23 cellular contexts compared by ENCODE assay signal in the genomic region with DNA sequence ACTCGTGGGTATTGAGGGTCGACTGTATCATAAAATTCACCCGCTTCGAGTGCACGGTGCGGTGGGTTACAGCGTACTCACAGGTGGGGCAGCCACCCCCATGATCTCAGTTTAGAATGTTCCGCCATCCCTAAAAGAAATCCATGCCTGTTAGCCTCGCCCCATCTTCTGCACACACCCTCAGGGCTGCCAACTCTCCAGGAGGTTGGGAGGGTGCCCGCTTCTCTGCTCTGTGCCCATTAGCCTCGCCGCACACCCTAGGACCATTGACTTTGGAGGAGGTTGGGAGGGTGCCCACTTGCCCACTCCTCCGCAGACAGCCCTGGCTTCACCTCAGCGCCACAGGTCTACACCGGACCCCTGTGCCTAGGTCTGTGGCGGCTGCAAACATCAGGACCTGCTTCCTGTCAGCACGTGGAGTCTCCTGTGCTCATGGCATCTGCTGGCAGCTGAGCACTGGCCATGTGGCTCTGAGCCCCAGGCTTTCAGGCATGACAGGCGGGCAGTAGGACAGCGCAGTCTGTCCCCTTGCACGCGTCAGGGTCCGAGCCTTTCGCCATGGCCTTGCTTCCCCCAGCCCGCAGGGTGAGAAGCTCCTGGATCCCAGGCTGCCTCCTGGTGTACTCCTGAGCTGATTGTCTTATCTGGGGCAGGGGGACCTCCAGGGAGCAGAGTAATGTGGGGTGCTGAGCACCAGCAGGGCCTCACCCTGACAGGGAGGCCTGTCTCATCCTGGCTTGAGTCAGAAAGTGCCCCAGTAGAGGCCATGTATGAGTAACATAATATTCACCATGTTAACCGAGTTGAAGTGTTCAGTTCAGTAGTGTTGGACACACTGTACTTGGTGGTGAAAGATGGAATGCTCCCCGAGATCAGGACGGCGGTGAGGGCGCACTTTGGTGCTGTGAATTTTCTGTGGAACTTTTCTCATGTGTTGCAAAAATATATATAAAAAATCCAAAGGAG. TPM values are rescaled to one million over a fixed set of nuclear protein-coding genes. Genes with fewer than 3 reads are reported as not detected.
DNase-seq lines count a peak whose midpoint lies in the region; FAIRE-seq and TF ChIP-seq lines count a peak whose summit lies in the region.
"Had no signal": no experiment of that assay in that cellular context is flagged by ENCODE, and none has a peak within 500 bp of the region (broad histone marks: within the 10 kb centered on the region; RNA-seq: fewer than 3 reads in every experiment).

No MANE protein-coding gene starts in this region.

- FAIRE-seq in H1 (lab: Jason Lieb, UNC), result no peak
- FAIRE-seq: colon had no signal

- no peak overlapping the region for H3K4me3 ChIP-seq in H1 (ENCODE audit: extremely low read depth in 1 of 4, insufficient read depth in 2 of 4, low read depth in 3 of 4, low read length in 4 of 4)
- no peak overlapping the region for H3K4me3 ChIP-seq in spleen
- H3K4me3 ChIP-seq: hepatocyte, thyroid gland had no signal

- H2BK15ac ChIP-seq in H1 (ENCODE audit: low read length), result no peak overlapping the region

- no peak overlapping the region for H3K9ac ChIP-seq in H1 (replicated peaks in 1 of 4; ENCODE audit: extremely low read depth in 1 of 4, low read depth in 3 of 4, low read length in 3 of 4)

- H3K23ac ChIP-seq in H1 (ENCODE audit: insufficient read length), result no peak overlapping the region

- H2AFZ ChIP-seq in H1 (ENCODE audit: low read length), result no peak overlapping the region
- H2AFZ ChIP-seq: hepatocyte had no signal

- no peaks in the 10 kb centered on the region for H3K23me2 ChIP-seq in H1 (ENCODE audit: low read depth, low read length)

- TF ChIP-seq CTCF in RWPE1 (conservative IDR thresholded peaks at IDR 0.05; ENCODE audit: low read depth) (no peak), H1 (IDR thresholded peaks at IDR 0.05; ENCODE audit: control extremely low read depth in 1 of 3, insufficient read depth in 1 of 3, low read depth in 1 of 3, low read length in 3 of 3) (no peak), spleen (IDR thresholded peaks at IDR 0.05 in 8 of 11, conservative IDR thresholded peaks at IDR 0.05 in 3 of 11) (no peak)

- H4K91ac ChIP-seq in H1 (replicated peaks; ENCODE audit: insufficient read length, low read length), result no peak overlapping the region

- H3K4me1 ChIP-seq in H1 (replicated peaks in 1 of 4; ENCODE audit: control insufficient read depth in 3 of 4, insufficient read depth in 4 of 4, low read length in 3 of 4), result no peaks in the 10 kb centered on the region
- no peaks in the 10 kb centered on the region for H3K4me1 ChIP-seq in spleen
- H3K4me1 ChIP-seq: thyroid gland had no signal

- H3K27me3 ChIP-seq in H1 (replicated peaks in 1 of 4; ENCODE audit: control insufficient read depth in 3 of 4, extremely low read depth in 1 of 4, insufficient read depth in 3 of 4, low read length in 3 of 4), result no peaks in the 10 kb centered on the region
- no peaks in the 10 kb centered on the region for H3K27me3 ChIP-seq in spleen (replicated peaks in 1 of 7)
- H3K27me3 ChIP-seq: hepatocyte, thyroid gland had no signal

- no peaks in the 10 kb centered on the region for H3K79me2 ChIP-seq in H1 (ENCODE audit: control insufficient read depth in 1 of 2, insufficient read depth in 2 of 2, low read length in 2 of 2)
- H3K79me2 ChIP-seq: hepatocyte had no signal

- H4K5ac ChIP-seq in H1 (ENCODE audit: insufficient read length, low read depth, low read length), result no peak overlapping the region

- no peak overlapping the region for H2BK120ac ChIP-seq in H1 (replicated peaks; ENCODE audit: low read depth, low read length)

- H3K56ac ChIP-seq in H1 (replicated peaks; ENCODE audit: insufficient read length, low read depth, low read length), result no peak overlapping the region

- DNase-seq in HCEC 1CT, result peak; percentile 48
- no peak for DNase-seq in RWPE1 (ENCODE audit: low spot score)
- DNase-seq in H1 (ENCODE audit: low read depth in 1 of 2, low spot score in 2 of 2), result no peak
- peak; percentile 52 for DNase-seq in spleen
- no peak for DNase-seq in stimulated activated CD4-positive, alpha-beta T cell treated with anti-CD3 and anti-CD28 coated beads, Interleukin-4, amount 100 ng/mL, for 1 hour
- DNase-seq in NCI-H345 treated with DMSO at 0.1 percent for 48 hours (lab: John Stamatoyannopoulos, UW; ENCODE audit: unreplicated experiment), result no peak
- DNase-seq in stimulated activated naive CD4-positive, alpha-beta T cell treated with Interleukin-2 at 50 U/mL for 16 hours (lab: John Stamatoyannopoulos, UW), result no peak
- DNase-seq: activated CD4-positive, alpha-beta T cell treated with anti-CD3 and anti-CD28 coated beads, Interleukin-2, amount 50 U/mL, for 1 hour; activated CD8-positive, alpha-beta memory T cell treated with anti-CD3 and anti-CD28 coated beads, Interleukin-2, amount 50 U/mL, for 4 hours; CD8-positive, alpha-beta memory T cell; DMS53; effector CD8-positive, alpha-beta T cell; erythroblast; foreskin melanocyte; immature natural killer cell; naive thymus-derived CD8-positive, alpha-beta T cell; NCI-H1092 treated with DMSO at 0.1 percent for 48 hours; NCI-H2081; NCI-H345; NCI-H82; thyroid gland had no signal

- H3K18ac ChIP-seq in H1 (ENCODE audit: extremely low read depth, low read length), result no peak overlapping the region

- TF ChIP-seq EP300 in H1 (IDR thresholded peaks at IDR 0.05; ENCODE audit: borderline replicate concordance in 1 of 2, low read depth in 2 of 2, low read length in 2 of 2), result no peak

- H3K4me2 ChIP-seq in H1 (ENCODE audit: insufficient read depth in 1 of 2, low read depth in 2 of 2, low read length in 2 of 2), result no peak overlapping the region
- H3K4me2 ChIP-seq: hepatocyte had no signal

- no peaks in the 10 kb centered on the region for H3K79me1 ChIP-seq in H1 (ENCODE audit: low read depth, low read length)

- H4K8ac ChIP-seq in H1 (ENCODE audit: extremely low read depth, insufficient read depth, low read length), result peak overlapping the region; percentile 68; the same call in 1 of the 2 replicates

- CTCF ChIA-PET in RWPE1 (lab: Yijun Ruan, JAX), result interaction anchor here (0.6 to 0.7 kb wide), 4 partner anchors 13 to 123 kb away, joined by 3 to 4 read pairs (median 3); partner anchors contain the start of gene MEIOB
- CTCF ChIA-PET in H1 (lab: Charles Lee; ENCODE audit: partially characterized antibody), result interaction anchor here (0.6 to 2.1 kb wide), 3 partner anchors 14 to 455 kb away, joined by 3 to 13 read pairs (median 9); partner anchors contain the start of gene MAPK8IP3

- 93% methylated on average over 29 of the region's 29 CpGs; no CpG with 5 or more reads in 1 of the 2 experiments for WGBS in H1 (ENCODE audit: extremely low coverage in 1 of 2, insufficient coverage in 1 of 2, insufficient read length in 1 of 2, insufficient replicate concordance in 2 of 2, low coverage in 1 of 2, low lambda C conversion rate in 2 of 2, missing lambda C conversion rate in 1 of 2), 2 experiments
- 92 to 98% (median 95%) methylated on average over 24 to 29 of the region's 29 CpGs for WGBS in spleen, 5 donors

- H2BK12ac ChIP-seq in H1 (ENCODE audit: low read depth, low read length), result no peak overlapping the region

- TF ChIP-seq POLR2A in H1 (IDR thresholded peaks at IDR 0.05; ENCODE audit: control extremely low read depth in 1 of 2, low read depth in 2 of 2, low read length in 2 of 2), result no peak
- TF ChIP-seq POLR2A in spleen (IDR thresholded peaks at IDR 0.05), result no peak

- no peak for TF ChIP-seq RAD21 in H1 (IDR thresholded peaks at IDR 0.05 in 1 of 2, conservative IDR thresholded peaks at IDR 0.05 in 1 of 2; ENCODE audit: low read depth in 2 of 2, low read length in 2 of 2)

- POLR2A ChIA-PET in RWPE1 (lab: Yijun Ruan, JAX; ENCODE audit: low non-redundant PET) (no interaction called here), H1 (lab: Charles Lee; ENCODE audit: partially characterized antibody) (interaction anchor here (0.7 to 5.5 kb wide), 3 partner anchors 14 to 59 kb away, joined by 3 to 18 read pairs (median 4); no protein-coding TSS in a partner anchor)

- peaks cover 0 to 17% (median 2%) of the 10 kb centered on the region in 4 experiments; a peak in 4 of 8 replicates for H3K36me3 ChIP-seq in H1 (ENCODE audit: control insufficient read depth in 2 of 4, insufficient read depth in 4 of 4, low read length in 3 of 4)
- H3K36me3 ChIP-seq in spleen, result peaks cover 3 to 100% (median 90%) of the 10 kb centered on the region in 6 donors

- H3K14ac ChIP-seq in H1 (ENCODE audit: insufficient read length), result no peak overlapping the region

- H3K27ac ChIP-seq in RWPE1 (peak overlapping the region; percentile 6; the same call in 1 of the 2 replicates), H1 (ENCODE audit: low read depth, low read length) (no peak overlapping the region), spleen (no peak overlapping the region)
- H3K27ac ChIP-seq: hepatocyte, thyroid gland had no signal

- no peak overlapping the region for H3K4ac ChIP-seq in H1 (replicated peaks; ENCODE audit: insufficient read length, low read depth, low read length)

- peaks cover 0 to 3% of the 10 kb centered on the region in 2 experiments for H4K20me1 ChIP-seq in H1 (replicated peaks in 1 of 2; ENCODE audit: control insufficient read depth in 1 of 2, insufficient read depth in 2 of 2, low read length in 2 of 2)

- no peak overlapping the region for H2BK5ac ChIP-seq in H1 (ENCODE audit: low read depth, low read length)

- H2BK20ac ChIP-seq in H1 (ENCODE audit: low read length), result no peak overlapping the region

- intact Hi-C loops in spleen (cut with DNase I; ENCODE audit: low total_unique reads), result no loop called here

- H2AK5ac ChIP-seq in H1 (ENCODE audit: low read depth, low read length), result no peak overlapping the region

- H3K9me3 ChIP-seq in H1 (ENCODE audit: insufficient read depth in 2 of 2, low read depth in 1 of 2, low read length in 1 of 2) (no peaks in the 10 kb centered on the region), spleen (no peaks in the 10 kb centered on the region)
- H3K9me3 ChIP-seq: thyroid gland had no signal

RNA-seq across cellular contexts. Expression of gene NME3, which starts 21.9 kb away (rescaled TPM):
- 70.9 and 72.5 TPM in 2 replicates for total RNA-seq in H1 (2021; fragmentation: NEBNext Ultra II Directional; extraction: Animal tissue kit (Norgen Biotek cat#: 25700))
- 163 and 214 TPM in 2 replicates for polyA plus RNA-seq in H1 (2011; rRNA removed)
- polyA plus RNA-seq in H1 (2011; cell fraction: cytosol; rRNA removed), result 121 TPM
- polyA plus RNA-seq in H1 (2011; cell fraction: nucleus; rRNA removed), result 208 TPM
- 38.1 to 86.9 TPM (median 80.9 TPM) in 4 replicates for polyA plus RNA-seq in H1 (2012, experiment 1 of 2)
- polyA plus RNA-seq in H1 (2012, experiment 2 of 2), result 93.0 TPM
- 73.8 TPM for polyA plus RNA-seq in H1 (2013, experiment 1 of 2)
- polyA plus RNA-seq in H1 (2013, experiment 2 of 2), result 79.6 TPM
- 4.7 and 7.5 TPM in 2 replicates for polyA minus RNA-seq in H1 (2011; rRNA and poly(A)+ RNA removed)
- polyA minus RNA-seq in H1 (2011; cell fraction: cytosol; rRNA and poly(A)+ RNA removed), result 31.9 TPM
- polyA minus RNA-seq in H1 (2011; cell fraction: nucleus; rRNA and poly(A)+ RNA removed), result 46.7 TPM
- total RNA-seq in spleen, result 10 to 100 TPM; 51.0 to 82.9 (median 68.4) TPM
- 100 to 1,000 TPM; 152 to 283 (median 256) TPM for polyA plus RNA-seq in spleen

RNA-seq across cellular contexts. Expression of gene EME2, which starts 23.2 kb away (rescaled TPM):
- 19.3 and 19.7 TPM in 2 replicates for total RNA-seq in H1 (2021; fragmentation: NEBNext Ultra II Directional; extraction: Animal tissue kit (Norgen Biotek cat#: 25700))
- 13.1 and 17.0 TPM in 2 replicates for polyA plus RNA-seq in H1 (2011; rRNA removed)
- 17.4 TPM for polyA plus RNA-seq in H1 (2011; cell fraction: cytosol; rRNA removed)
- polyA plus RNA-seq in H1 (2011; cell fraction: nucleus; rRNA removed), result 144 TPM
- polyA plus RNA-seq in H1 (2012, experiment 1 of 2), result 15.4 to 20.9 TPM (median 18.8 TPM) in 4 replicates
- polyA plus RNA-seq in H1 (2012, experiment 2 of 2), result 10.1 TPM
- 6.1 TPM for polyA plus RNA-seq in H1 (2013, experiment 1 of 2)
- polyA plus RNA-seq in H1 (2013, experiment 2 of 2), result 4.8 TPM
- polyA minus RNA-seq in H1 (2011; rRNA and poly(A)+ RNA removed), result 4.4 and 4.6 TPM in 2 replicates
- polyA minus RNA-seq in H1 (2011; cell fraction: cytosol; rRNA and poly(A)+ RNA removed), result 8.2 TPM
- 33.1 TPM for polyA minus RNA-seq in H1 (2011; cell fraction: nucleus; rRNA and poly(A)+ RNA removed)
- 10 to 100 TPM; 17.8 to 41.3 (median 28.8) TPM for total RNA-seq in spleen
- polyA plus RNA-seq in spleen, result 10 to 100 TPM in 2 of 3 donors, 1 to 10 TPM in 1; 5.1 to 22.4 (median 13.8) TPM

RNA-seq across cellular contexts. Expression of gene MRPS34, which starts 23.5 kb away (rescaled TPM):
- total RNA-seq in H1 (2021; fragmentation: NEBNext Ultra II Directional; extraction: Animal tissue kit (Norgen Biotek cat#: 25700)), result 252 and 267 TPM in 2 replicates
- polyA plus RNA-seq in H1 (2011; rRNA removed) (168 and 250 TPM in 2 replicates), spleen (100 to 1,000 TPM; 133 to 157 (median 134) TPM)
- polyA plus RNA-seq in H1 (2011; cell fraction: cytosol; rRNA removed), result 256 TPM
- 198 TPM for polyA plus RNA-seq in H1 (2011; cell fraction: nucleus; rRNA removed)
- 193 to 245 TPM (median 224 TPM) in 4 replicates for polyA plus RNA-seq in H1 (2012, experiment 1 of 2)
- polyA plus RNA-seq in H1 (2012, experiment 2 of 2), result 253 TPM
- polyA plus RNA-seq in H1 (2013, experiment 1 of 2), result 216 TPM
- polyA plus RNA-seq in H1 (2013, experiment 2 of 2), result 235 TPM
- polyA minus RNA-seq in H1 (2011; rRNA and poly(A)+ RNA removed), result 35.3 and 37.0 TPM in 2 replicates
- polyA minus RNA-seq in H1 (2011; cell fraction: cytosol; rRNA and poly(A)+ RNA removed), result 103 TPM
- 46.1 TPM for polyA minus RNA-seq in H1 (2011; cell fraction: nucleus; rRNA and poly(A)+ RNA removed)
- total RNA-seq in spleen, result 10 to 100 TPM; 49.9 to 66.8 (median 62.3) TPM

RNA-seq across cellular contexts. Expression of gene SPSB3, which starts 32.9 kb away (rescaled TPM):
- total RNA-seq in H1 (2021; fragmentation: NEBNext Ultra II Directional; extraction: Animal tissue kit (Norgen Biotek cat#: 25700)), result 22.5 and 25.3 TPM in 2 replicates
- polyA plus RNA-seq in H1 (2011; rRNA removed) (37.8 and 60.1 TPM in 2 replicates), spleen (100 to 1,000 TPM; 111 to 266 (median 204) TPM)
- polyA plus RNA-seq in H1 (2011; cell fraction: cytosol; rRNA removed), result 45.6 TPM
- 113 TPM for polyA plus RNA-seq in H1 (2011; cell fraction: nucleus; rRNA removed)
- polyA plus RNA-seq in H1 (2012, experiment 1 of 2), result 24.3 to 39.4 TPM (median 30.0 TPM) in 4 replicates
- 20.6 TPM for polyA plus RNA-seq in H1 (2012, experiment 2 of 2)
- polyA plus RNA-seq in H1 (2013, experiment 1 of 2), result 19.3 TPM
- 16.6 TPM for polyA plus RNA-seq in H1 (2013, experiment 2 of 2)
- polyA minus RNA-seq in H1 (2011; rRNA and poly(A)+ RNA removed), result 9.8 and 10.4 TPM in 2 replicates
- 12.6 TPM for polyA minus RNA-seq in H1 (2011; cell fraction: cytosol; rRNA and poly(A)+ RNA removed)
- 24.4 TPM for polyA minus RNA-seq in H1 (2011; cell fraction: nucleus; rRNA and poly(A)+ RNA removed)
- total RNA-seq in spleen, result 100 to 1,000 TPM in 2 of 7 donors, 10 to 100 TPM in 5; 41.4 to 114 (median 65.3) TPM

RNA-seq across cellular contexts. Expression of gene NUBP2, which starts 33.3 kb away (rescaled TPM):
- 68.0 and 70.3 TPM in 2 replicates for total RNA-seq in H1 (2021; fragmentation: NEBNext Ultra II Directional; extraction: Animal tissue kit (Norgen Biotek cat#: 25700))
- 96.9 and 130 TPM in 2 replicates for polyA plus RNA-seq in H1 (2011; rRNA removed)
- 101 TPM for polyA plus RNA-seq in H1 (2011; cell fraction: cytosol; rRNA removed)
- polyA plus RNA-seq in H1 (2011; cell fraction: nucleus; rRNA removed), result 141 TPM
- 44.7 to 70.3 TPM (median 69.2 TPM) in 4 replicates for polyA plus RNA-seq in H1 (2012, experiment 1 of 2)
- polyA plus RNA-seq in H1 (2012, experiment 2 of 2), result 80.2 TPM
- polyA plus RNA-seq in H1 (2013, experiment 1 of 2), result 65.6 TPM
- 61.2 TPM for polyA plus RNA-seq in H1 (2013, experiment 2 of 2)
- polyA minus RNA-seq in H1 (2011; rRNA and poly(A)+ RNA removed), result 13.2 and 13.3 TPM in 2 replicates
- polyA minus RNA-seq in H1 (2011; cell fraction: cytosol; rRNA and poly(A)+ RNA removed), result 37.4 TPM
- polyA minus RNA-seq in H1 (2011; cell fraction: nucleus; rRNA and poly(A)+ RNA removed), result 42.5 TPM
- total RNA-seq in spleen, result 100 to 1,000 TPM in 1 of 7 donors, 10 to 100 TPM in 6; 37.5 to 103 (median 44.6) TPM
- polyA plus RNA-seq in spleen, result 10 to 100 TPM; 61.9 to 84.3 (median 79.3) TPM

Comparison
In these comparisons a context has a peak if more than half of its experiments do, and no peak if none do; other contexts are left out.
1. DNase-seq: peak in HCEC 1CT (single experiment) and spleen (single experiment); none in RWPE1 (single experiment), H1 (0 of 2), stimulated activated CD4-positive, alpha-beta T cell treated with anti-CD3 and anti-CD28 coated beads, Interleukin-4, amount 100 ng/mL, for 1 hour (single experiment), NCI-H345 treated with DMSO at 0.1 percent for 48 hours (single experiment) and stimulated activated naive CD4-positive, alpha-beta T cell treated with Interleukin-2 at 50 U/mL for 16 hours (single experiment).